In the genomic region with DNA sequence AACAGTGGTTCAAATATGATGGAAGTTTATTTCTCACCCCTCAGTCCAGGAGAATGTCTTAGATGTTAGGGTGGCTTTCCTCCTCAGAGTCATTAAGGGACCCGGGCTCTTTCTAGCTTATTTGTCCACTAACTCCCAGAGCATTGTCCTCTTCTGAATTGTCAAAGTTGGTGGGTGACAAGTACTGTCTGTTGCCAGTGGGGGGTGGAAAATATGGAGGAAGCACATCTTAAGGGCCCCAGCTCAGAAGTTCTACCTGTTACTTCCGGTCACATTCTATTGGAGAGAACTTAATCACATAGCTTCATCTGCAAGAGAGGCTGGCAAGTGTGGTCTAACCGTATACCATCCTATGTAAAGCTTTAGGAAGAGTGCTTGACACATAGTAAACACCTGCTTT, we compare ENCODE assay signal across 24 cellular contexts. TPM values are rescaled to one million over a fixed set of nuclear protein-coding genes. Genes with fewer than 3 reads are reported as not detected.
DNase-seq lines count a peak whose midpoint lies in the region; ATAC-seq, FAIRE-seq and TF ChIP-seq lines count a peak whose summit lies in the region.
"Had no signal": no experiment of that assay in that cellular context is flagged by ENCODE, and none has a peak within 500 bp of the region (broad histone marks: within the 10 kb centered on the region; RNA-seq: fewer than 3 reads in every experiment).

No MANE protein-coding gene starts in this region.

- POLR2A ChIA-PET in A549 (lab: Yijun Ruan, JAX) = no interaction called here

- H2AK5ac ChIP-seq in trophoblast cell (ENCODE audit: low read length) = no peak overlapping the region

- H3K4me3 Mint-ChIP-seq in HFFc6 = peak overlapping the region; percentile 61
- no peak overlapping the region for H3K4me3 Mint-ChIP-seq in endodermal cell
- H3K4me3 Mint-ChIP-seq: activated CD8-positive, alpha-beta T cell treated with anti-CD3 and anti-CD28 coated beads, Interleukin-2, amount 10 ng/mL, durations not matched to agents 7 days and 5 days; activated naive CD8-positive, alpha-beta T cell treated with anti-CD3 and anti-CD28 coated beads for 36 hours; activated T-cell treated with anti-CD3 and anti-CD28 coated beads, Interleukin-2, amount 50 U/mL, for 72 hours; CD8-positive, alpha-beta T cell; memory B cell; natural killer cell treated with Interleukin-12 subunit alpha and Interleukin-12 subunit beta and Interleukin-15 and Interleukin-18, amount 100 ng/mL, for 72 hours; stimulated activated memory B cell treated with anti-CD40 and anti-IgM and Interleukin-4, amounts not matched to agents 10 μg/mL and 1 μg/mL and 100 μg/mL, for 72 hours; T-helper 17 cell had no signal

- FAIRE-seq in A549 (lab: Jason Lieb, UNC) = no peak
- FAIRE-seq: GM18507, H54 had no signal

- ATAC-seq in A549 (no peak; a peak in 1 of 6 replicates), HG03354 (IDR thresholded peaks at IDR 0.05; ENCODE audit: poor library complexity, severe bottlenecking, unreplicated experiment) (no peak)
- ATAC-seq: activated CD8-positive, alpha-beta T cell treated with anti-CD3 and anti-CD28 coated beads, Interleukin-2, amount 10 ng/mL, durations not matched to agents 7 days and 5 days; activated T-cell treated with anti-CD3 and anti-CD28 coated beads, Interleukin-2, amount 50 U/mL, for 72 hours; CD8-positive, alpha-beta T cell; natural killer cell treated with Interleukin-12 subunit alpha and Interleukin-12 subunit beta and Interleukin-15 and Interleukin-18, amount 100 ng/mL, for 72 hours; stimulated activated memory B cell treated with anti-CD40 and anti-IgM and Interleukin-4, amounts not matched to agents 10 μg/mL and 1 μg/mL and 100 μg/mL, for 72 hours; T-helper 17 cell had no signal

- no peaks in the 10 kb centered on the region for H3K79me1 ChIP-seq in trophoblast cell (ENCODE audit: low read length)

- peaks cover 40% of the 10 kb centered on the region for H3K36me3 Mint-ChIP-seq in HFFc6 (ENCODE audit: low read depth)
- H3K36me3 Mint-ChIP-seq in endodermal cell (ENCODE audit: low read depth) = peaks cover 21% of the 10 kb centered on the region
- H3K36me3 Mint-ChIP-seq: activated naive CD8-positive, alpha-beta T cell treated with anti-CD3 and anti-CD28 coated beads for 36 hours; CD8-positive, alpha-beta T cell; natural killer cell treated with Interleukin-12 subunit alpha and Interleukin-12 subunit beta and Interleukin-15 and Interleukin-18, amount 100 ng/mL, for 72 hours; stimulated activated memory B cell treated with anti-CD40 and anti-IgM and Interleukin-4, amounts not matched to agents 10 μg/mL and 1 μg/mL and 100 μg/mL, for 72 hours had no signal

- no peak overlapping the region for H3K18ac ChIP-seq in trophoblast cell (ENCODE audit: low read length)

- H3K27ac Mint-ChIP-seq in HFFc6 = peak overlapping the region; percentile 50
- no peak overlapping the region for H3K27ac Mint-ChIP-seq in endodermal cell
- H3K27ac Mint-ChIP-seq: activated CD8-positive, alpha-beta T cell treated with anti-CD3 and anti-CD28 coated beads, Interleukin-2, amount 10 ng/mL, durations not matched to agents 7 days and 5 days; activated naive CD8-positive, alpha-beta T cell treated with anti-CD3 and anti-CD28 coated beads for 36 hours; activated T-cell treated with anti-CD3 and anti-CD28 coated beads, Interleukin-2, amount 50 U/mL, for 72 hours; CD8-positive, alpha-beta T cell; memory B cell; natural killer cell treated with Interleukin-12 subunit alpha and Interleukin-12 subunit beta and Interleukin-15 and Interleukin-18, amount 100 ng/mL, for 72 hours; stimulated activated memory B cell treated with anti-CD40 and anti-IgM and Interleukin-4, amounts not matched to agents 10 μg/mL and 1 μg/mL and 100 μg/mL, for 72 hours; T-helper 17 cell had no signal

- H2BK12ac ChIP-seq in trophoblast cell (ENCODE audit: low read length) = no peak overlapping the region

- H2BK120ac ChIP-seq in trophoblast cell (ENCODE audit: insufficient read depth, low read length, poor library complexity) = no peak overlapping the region

- peaks cover 35% of the 10 kb centered on the region for H3K79me2 ChIP-seq in trophoblast cell (ENCODE audit: control insufficient read depth, insufficient read depth, low read length, poor library complexity)

- H3K4me1 Mint-ChIP-seq in HFFc6 (ENCODE audit: low read depth) (peaks cover 76% of the 10 kb centered on the region), endodermal cell (peaks cover 26% of the 10 kb centered on the region)

- TF ChIP-seq CTCF in A549 (IDR thresholded peaks at IDR 0.05) = no peak
- TF ChIP-seq CTCF in HFFc6 (IDR thresholded peaks at IDR 0.05) = no peak
- TF ChIP-seq CTCF in epithelial cell of esophagus (IDR thresholded peaks at IDR 0.05; ENCODE audit: insufficient read depth, low read depth, low read length, missing control alignments) = no peak
- no peak for TF ChIP-seq CTCF in endodermal cell (conservative IDR thresholded peaks at IDR 0.05)

- H3K27ac ChIP-seq in A549 (no peak overlapping the region), trophoblast cell (ENCODE audit: low read depth, low read length) (no peak overlapping the region), endodermal cell (ENCODE audit: low read depth, low read length) (no peak overlapping the region)

- H3K36me3 ChIP-seq in trophoblast cell (ENCODE audit: control insufficient read depth in 1 of 2, insufficient read depth in 2 of 2, low read length in 2 of 2) (peaks cover 2 to 5% of the 10 kb centered on the region in 2 experiments), endodermal cell (ENCODE audit: control insufficient read depth, insufficient read depth, low read length) (peaks cover 19% of the 10 kb centered on the region)

- no peak for TF ChIP-seq EP300 in A549 (IDR thresholded peaks at IDR 0.05)

- TF ChIP-seq POLR2A in A549 (IDR thresholded peaks at IDR 0.05; ENCODE audit: low read length) = no peak

- H3K23ac ChIP-seq in trophoblast cell (ENCODE audit: low read length) = no peak overlapping the region

- H3K4me1 ChIP-seq in A549 (peaks cover 19% of the 10 kb centered on the region), trophoblast cell (ENCODE audit: control insufficient read depth in 1 of 2, insufficient read depth in 2 of 2, low read length in 2 of 2) (peaks cover 3 to 10% of the 10 kb centered on the region in 2 experiments), endodermal cell (ENCODE audit: control insufficient read depth, insufficient read depth, low read length) (no peaks in the 10 kb centered on the region)

- H2AFZ ChIP-seq in trophoblast cell (ENCODE audit: insufficient read depth, low read length, poor library complexity) = no peak overlapping the region

- no peak for TF ChIP-seq RAD21 in A549 (conservative IDR thresholded peaks at IDR 0.05 in 1 of 2, IDR thresholded peaks at IDR 0.05 in 1 of 2)

- H3K9me3 ChIP-seq in A549 = no peaks in the 10 kb centered on the region
- H3K9me3 ChIP-seq in trophoblast cell (ENCODE audit: insufficient read depth, low read depth, low read length) = no peaks in the 10 kb centered on the region
- H3K9me3 ChIP-seq in endodermal cell (ENCODE audit: control insufficient read depth, low read length) = no peaks in the 10 kb centered on the region

- H3K14ac ChIP-seq in trophoblast cell (ENCODE audit: low read length) = no peak overlapping the region

- H3K27me3 Mint-ChIP-seq in HFFc6 (ENCODE audit: insufficient read depth) (peaks cover 6% of the 10 kb centered on the region; the same call in 1 of the 2 replicates), endodermal cell (ENCODE audit: insufficient read depth) (no peaks in the 10 kb centered on the region)
- H3K27me3 Mint-ChIP-seq: memory B cell; stimulated activated memory B cell treated with anti-CD40 and anti-IgM and Interleukin-4, amounts not matched to agents 10 μg/mL and 1 μg/mL and 100 μg/mL, for 72 hours had no signal

- H3K4me2 ChIP-seq in A549 = peak overlapping the region; percentile 45
- H3K4me2 ChIP-seq in trophoblast cell (ENCODE audit: low read length) = no peak overlapping the region

- H4K12ac ChIP-seq in trophoblast cell (ENCODE audit: low read depth, low read length) = no peak overlapping the region

- H3K9me3 Mint-ChIP-seq in HFFc6 = peaks cover 4% of the 10 kb centered on the region
- H3K9me3 Mint-ChIP-seq in endodermal cell = no peaks in the 10 kb centered on the region
- H3K9me3 Mint-ChIP-seq: activated naive CD8-positive, alpha-beta T cell treated with anti-CD3 and anti-CD28 coated beads for 36 hours; activated T-cell treated with anti-CD3 and anti-CD28 coated beads, Interleukin-2, amount 50 U/mL, for 72 hours; CD8-positive, alpha-beta T cell; memory B cell; natural killer cell treated with Interleukin-12 subunit alpha and Interleukin-12 subunit beta and Interleukin-15 and Interleukin-18, amount 100 ng/mL, for 72 hours; stimulated activated memory B cell treated with anti-CD40 and anti-IgM and Interleukin-4, amounts not matched to agents 10 μg/mL and 1 μg/mL and 100 μg/mL, for 72 hours had no signal

- H4K8ac ChIP-seq in trophoblast cell (ENCODE audit: low read depth, low read length) = no peak overlapping the region

- H3K9ac ChIP-seq in trophoblast cell (ENCODE audit: low read length) (no peak overlapping the region), endodermal cell (ENCODE audit: extremely low read depth, low read length, poor library complexity, severe bottlenecking) (no peak overlapping the region)

- H2BK5ac ChIP-seq in trophoblast cell (ENCODE audit: low read depth, low read length, poor library complexity) = no peak overlapping the region

- no peaks in the 10 kb centered on the region for H3K27me3 ChIP-seq in trophoblast cell (ENCODE audit: insufficient read depth, low read length)
- no peaks in the 10 kb centered on the region for H3K27me3 ChIP-seq in endodermal cell (ENCODE audit: control insufficient read depth, insufficient read depth, low read length, poor library complexity, severe bottlenecking)

- H3K4ac ChIP-seq in trophoblast cell (ENCODE audit: low read depth, low read length) = peak overlapping the region; percentile 85

- no peak overlapping the region for H4K91ac ChIP-seq in trophoblast cell (ENCODE audit: low read depth, low read length)

- H3K4me3 ChIP-seq in A549 = no peak overlapping the region
- H3K4me3 ChIP-seq in epithelial cell of esophagus (ENCODE audit: low read length) = no peak overlapping the region
- no peak overlapping the region for H3K4me3 ChIP-seq in trophoblast cell (ENCODE audit: low read depth, low read length)
- H3K4me3 ChIP-seq in endodermal cell (ENCODE audit: low read length) = no peak overlapping the region

- WGBS in A549 (ENCODE audit: missing lambda C conversion rate) = 56% methylated on average over 3 of the region's 3 CpGs
- WGBS in trophoblast cell (ENCODE audit: extremely low coverage, insufficient coverage, insufficient read length) = no CpG with 5 or more reads among the region's 3 CpGs
- WGBS in endodermal cell (ENCODE audit: insufficient coverage in 1 of 2, insufficient read length in 1 of 2), 2 experiments = 93 to 98% methylated on average over 3 of the region's 3 CpGs

- DNase-seq in A549 (ENCODE audit: low read depth in 1 of 2, low spot score in 1 of 2) (no peak), HFFc6 (no peak), epithelial cell of esophagus (ENCODE audit: low read depth) (peak; percentile 27), trophoblast cell (peak in 1 of 2 donors; percentile 30), endodermal cell (no peak)
- no peak for DNase-seq in activated CD4-positive, alpha-beta T cell treated with anti-CD3 and anti-CD28 coated beads for 48 hours
- no peak for DNase-seq in activated CD4-positive, CD25-positive, alpha-beta regulatory T cell treated with anti-CD3 and anti-CD28 coated beads, Interleukin-2, amount 50 U/mL, for 72 hours
- DNase-seq: activated CD8-positive, alpha-beta T cell treated with anti-CD3 and anti-CD28 coated beads, Interleukin-2, amount 10 ng/mL, durations not matched to agents 7 days and 5 days; activated naive CD8-positive, alpha-beta T cell treated with anti-CD3 and anti-CD28 coated beads for 36 hours; activated T-cell treated with anti-CD3 and anti-CD28 coated beads, Interleukin-2, amount 50 U/mL, for 72 hours; caudate nucleus; CD8-positive, alpha-beta T cell; DMS79; KG1; NCI-H1092; NCI-H524 treated with DMSO at 0.1 percent for 48 hours; SHP77 treated with DMSO at 0.1 percent for 48 hours; T-helper 17 cell had no signal

- CTCF ChIA-PET in A549 (lab: Yijun Ruan, JAX) = no interaction called here

RNA-seq across cellular contexts. Expression of gene CLIC4, which starts 7.1 kb away (rescaled TPM):
- polyA plus RNA-seq in A549 (2011; rRNA removed) = 85.4 and 97.4 TPM in 2 replicates
- polyA plus RNA-seq in A549 (2012; cell fraction: cytosol; rRNA removed) = 12.8 and 14.1 TPM in 2 replicates
- 6.8 and 9.2 TPM in 2 replicates for polyA plus RNA-seq in A549 (2012; cell fraction: nucleus; rRNA removed)
- polyA plus RNA-seq in A549 (2017; fragmentation: RNase III; extraction: RNeasy Plus Mini Kit Qiagen cat#74134 plus additional on column Dnase treatment) = 52.0 to 54.4 TPM (median 52.1 TPM) in 3 replicates
- 20.5 and 21.3 TPM in 2 replicates for polyA minus RNA-seq in A549 (2011; rRNA and poly(A)+ RNA removed)
- total RNA-seq in HFFc6 (2021; fragmentation: NEBNext Ultra II Directional; extraction: Animal tissue kit (Norgen Biotek cat#: 25700)) = 100 to 1,000 TPM; 517 to 729 (median 548) TPM
- polyA plus RNA-seq in trophoblast cell (2013) = 204 and 206 TPM in 2 replicates
- total RNA-seq in endodermal cell = 100 to 1,000 TPM; 119 to 146 TPM
- polyA plus RNA-seq in endodermal cell (2013, experiment 1 of 2) = 182 TPM
- 170 TPM for polyA plus RNA-seq in endodermal cell (2013, experiment 2 of 2)
